27 cellular contexts compared by ENCODE assay signal in the genomic region with DNA sequence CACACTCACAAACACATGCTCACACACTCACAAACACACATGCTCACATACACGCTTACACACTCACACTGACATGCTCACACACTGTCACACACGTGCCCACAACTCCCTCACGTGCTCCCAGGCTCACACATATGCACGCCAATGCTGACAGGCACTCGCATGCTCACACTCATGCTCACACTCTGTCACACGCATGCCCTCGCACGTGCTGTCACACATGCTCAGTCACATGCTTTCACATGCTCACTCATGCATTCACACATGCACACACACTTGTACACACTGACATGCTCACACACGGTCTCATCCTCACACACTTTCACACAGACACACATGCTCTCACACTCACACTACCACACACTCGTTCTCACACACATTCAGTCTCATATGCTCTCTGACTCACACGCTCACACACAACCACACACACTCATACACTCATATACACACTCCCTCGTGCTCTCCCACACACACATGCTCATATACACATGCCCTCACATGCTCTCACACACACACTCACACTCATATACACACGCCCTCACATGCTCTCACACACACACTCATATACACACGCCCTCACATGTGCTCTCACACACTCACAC. TPM values are rescaled to one million over a fixed set of nuclear protein-coding genes. Genes with fewer than 3 reads are reported as not detected.
"Had no signal": no experiment of that assay in that cellular context is flagged by ENCODE, and none has a peak within 500 bp of the region (broad histone marks: within the 10 kb centered on the region; RNA-seq: fewer than 3 reads in every experiment).

No MANE protein-coding gene starts in this region.

- H3K36me3 ChIP-seq: esophagus muscularis mucosa, gastrocnemius medialis, heart right ventricle, lower lobe of right lung, neural progenitor cell, prostate gland, spleen, stomach, thoracic aorta, transverse colon had no signal

- H3K27me3 ChIP-seq: neural progenitor cell had no signal

- FAIRE-seq: endometrium, islet of Langerhans had no signal

- H3K27me3 Mint-ChIP-seq: natural killer cell treated with Interleukin-12 subunit alpha and Interleukin-12 subunit beta and Interleukin-15 and Interleukin-18, amount 100 ng/mL, for 72 hours had no signal

- H3K9me3 ChIP-seq: esophagus muscularis mucosa, gastrocnemius medialis, heart right ventricle, lower lobe of right lung, prostate gland, spleen, stomach, thoracic aorta, transverse colon had no signal

- H3K4me1 ChIP-seq: esophagus muscularis mucosa, gastrocnemius medialis, heart right ventricle, lower lobe of right lung, neural progenitor cell, parathyroid adenoma, prostate gland had no signal

- H2AFZ ChIP-seq: neural progenitor cell, parathyroid adenoma had no signal

- DNase-seq: effector memory CD4-positive, alpha-beta T cell; gastrocnemius medialis; hypothalamus; lower lobe of right lung; midbrain; spleen; stimulated activated CD4-positive, alpha-beta T cell treated with anti-CD3 and anti-CD28 coated beads, Interleukin-15, amount 100 ng/mL, for 24 hours; stimulated activated CD4-positive, alpha-beta T cell treated with anti-CD3 and anti-CD28 coated beads, Interleukin-1b, Interleukin-23, amount 100 ng/mL, for 48 hours; stimulated activated CD4-positive, alpha-beta T cell treated with anti-CD3 and anti-CD28 coated beads, Interleukin-4, amount 100 ng/mL, for 4 hours; stimulated activated naive CD4-positive, alpha-beta T cell; stomach; transverse colon had no signal

- H3K4me3 Mint-ChIP-seq: memory B cell; natural killer cell treated with Interleukin-12 subunit alpha and Interleukin-12 subunit beta and Interleukin-15 and Interleukin-18, amount 100 ng/mL, for 72 hours; neural progenitor cell had no signal

- H3K9ac ChIP-seq: neural progenitor cell, parathyroid adenoma had no signal

- H3K4me1 Mint-ChIP-seq: memory B cell had no signal

- H3K9me3 Mint-ChIP-seq: memory B cell; natural killer cell treated with Interleukin-12 subunit alpha and Interleukin-12 subunit beta and Interleukin-15 and Interleukin-18, amount 100 ng/mL, for 72 hours; neural progenitor cell had no signal

- H3K79me2 ChIP-seq: parathyroid adenoma had no signal

- H3K4me2 ChIP-seq: neural progenitor cell had no signal

- H3K27ac ChIP-seq: epithelial cell of prostate, esophagus muscularis mucosa, gastrocnemius medialis, heart right ventricle, lower lobe of right lung, neural progenitor cell, parathyroid adenoma, prostate gland, spleen, stomach, thoracic aorta, transverse colon had no signal

- H3K4me3 ChIP-seq: esophagus muscularis mucosa, gastrocnemius medialis, heart right ventricle, lower lobe of right lung, neural progenitor cell, prostate gland, spleen, stomach, thoracic aorta, transverse colon had no signal

- ATAC-seq: gastrocnemius medialis; left lobe of liver; lower lobe of right lung; natural killer cell treated with Interleukin-12 subunit alpha and Interleukin-12 subunit beta and Interleukin-15 and Interleukin-18, amount 100 ng/mL, for 72 hours; sciatic nerve had no signal

- H3K27ac Mint-ChIP-seq: memory B cell; natural killer cell treated with Interleukin-12 subunit alpha and Interleukin-12 subunit beta and Interleukin-15 and Interleukin-18, amount 100 ng/mL, for 72 hours; neural progenitor cell had no signal

- H3K36me3 Mint-ChIP-seq: memory B cell; natural killer cell treated with Interleukin-12 subunit alpha and Interleukin-12 subunit beta and Interleukin-15 and Interleukin-18, amount 100 ng/mL, for 72 hours; neural progenitor cell had no signal

RNA-seq across cellular contexts. Expression of a gene that starts 10.3 kb away (rescaled TPM):
- total RNA-seq: esophagus muscularis mucosa; gastrocnemius medialis; natural killer cell treated with Interleukin-12 subunit alpha and Interleukin-12 subunit beta and Interleukin-15 and Interleukin-18, amount 100 ng/mL, for 72 hours; omental fat pad; renal cortical epithelial cell; thoracic aorta had no signal
